16 cellular contexts compared by ENCODE assay signal in the genomic region with DNA sequence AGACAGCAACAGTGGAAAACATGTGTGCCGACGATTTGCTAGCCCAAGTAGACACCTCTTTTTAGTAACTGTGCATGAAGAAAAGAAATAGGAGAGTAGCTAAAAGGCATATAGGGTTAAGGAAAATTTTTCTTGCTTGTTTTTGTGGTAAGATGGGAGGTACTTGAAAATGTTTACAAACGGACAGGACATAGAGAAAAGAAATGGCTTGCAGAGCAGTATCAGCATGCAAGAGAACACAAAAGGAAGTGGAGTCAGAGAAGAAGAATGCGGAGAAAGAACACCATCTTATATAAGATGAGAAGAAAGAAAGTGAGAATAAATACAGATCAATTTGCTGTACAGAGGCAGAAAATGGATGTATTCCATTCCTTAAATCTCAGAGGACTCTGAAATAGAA.
"Had no signal": no experiment of that assay in that cellular context is flagged by ENCODE, and none has a peak within 500 bp of the region (broad histone marks: within the 10 kb centered on the region; RNA-seq: fewer than 3 reads in every experiment).

No MANE protein-coding gene starts in this region.

- H3K4me1 ChIP-seq: breast epithelium, lower lobe of right lung, spleen, tibial artery had no signal

- H3K27ac ChIP-seq: breast epithelium, lower lobe of right lung, neutrophil, spleen, tibial artery had no signal

- ATAC-seq: activated CD4-positive, CD25-positive, alpha-beta regulatory T cell treated with anti-CD3 and anti-CD28 coated beads, Interleukin-2, amount 50 U/mL, for 24 hours; activated CD8-positive, alpha-beta memory T cell treated with anti-CD3 and anti-CD28 coated beads, Interleukin-2, amount 10 ng/mL, durations not matched to agents 7 days and 5 days; activated naive CD4-positive, alpha-beta T cell treated with anti-CD3 and anti-CD28 coated beads, Interleukin-2, amount 50 U/mL, for 72 hours; lower lobe of right lung; naive thymus-derived CD4-positive, alpha-beta T cell; right cardiac atrium; stimulated activated memory B cell treated with anti-CD40 and anti-IgM and Interleukin-4, amounts not matched to agents 10 μg/mL and 1 μg/mL and 100 μg/mL, for 72 hours had no signal

- H3K36me3 ChIP-seq: breast epithelium, lower lobe of right lung, neutrophil, spleen, tibial artery had no signal

- H3K27me3 ChIP-seq: breast epithelium, neutrophil, spleen, tibial artery had no signal

- H3K4me3 ChIP-seq: breast epithelium, lower lobe of right lung, spleen, tibial artery had no signal

- DNase-seq: activated CD4-positive, alpha-beta T cell treated with anti-CD3 and anti-CD28 coated beads, Interleukin-2, amount 50 U/mL, for 48 hours; activated CD8-positive, alpha-beta memory T cell treated with anti-CD3 and anti-CD28 coated beads, Interleukin-2, amount 10 ng/mL, durations not matched to agents 7 days and 5 days; activated effector memory CD4-positive, alpha-beta T cell treated with Interleukin-2 at 50 U/mL for 16 hours; activated T-cell treated with anti-CD3 and anti-CD28 coated beads, Interleukin-2, amount 50 U/mL, for 24 hours; amygdala; lower lobe of right lung; naive thymus-derived CD4-positive, alpha-beta T cell; right cardiac atrium; spleen; stimulated activated CD4-positive, alpha-beta T cell treated with anti-CD3 and anti-CD28 coated beads, Interleukin-1b, Interleukin-23, amount 100 ng/mL, for 48 hours; tibial artery had no signal

- H3K9me3 ChIP-seq: lower lobe of right lung, neutrophil, tibial artery had no signal
